33 cellular contexts compared by ENCODE assay signal in the genomic region with DNA sequence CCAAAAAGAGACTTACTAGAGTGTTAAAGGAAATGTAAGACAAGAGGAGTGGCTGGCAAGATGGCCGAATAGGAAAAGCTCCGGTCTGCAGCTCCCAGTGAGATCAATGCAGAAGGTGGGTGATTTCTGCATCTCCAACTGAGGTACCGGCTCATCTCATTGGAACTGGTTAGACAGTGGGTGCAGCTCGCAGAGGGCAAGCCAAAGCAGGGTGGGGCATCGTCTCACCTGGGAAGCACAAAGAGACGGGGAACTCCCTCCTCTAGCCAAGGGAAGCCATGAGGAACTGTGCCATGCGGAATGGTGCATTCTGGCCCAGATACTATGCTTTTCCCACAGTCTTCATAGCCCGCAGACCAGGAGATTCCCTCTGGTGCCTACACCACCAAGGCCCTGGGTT.
"Had no signal": no experiment of that assay in that cellular context is flagged by ENCODE, and none has a peak within 500 bp of the region (broad histone marks: within the 10 kb centered on the region; RNA-seq: fewer than 3 reads in every experiment).

No MANE protein-coding gene starts in this region.

- H3K36me3 ChIP-seq: adrenal gland, colonic mucosa, gastrocnemius medialis, heart left ventricle, WERI-Rb-1 had no signal

- H2AFZ ChIP-seq: hepatocyte had no signal

- H3K36me3 Mint-ChIP-seq: activated CD4-positive, alpha-beta memory T cell treated with anti-CD3 and anti-CD28 coated beads for 36 hours; activated CD8-positive, alpha-beta memory T cell treated with anti-CD3 and anti-CD28 coated beads, Interleukin-2, amount 10 ng/mL, durations not matched to agents 7 days and 5 days; activated naive CD4-positive, alpha-beta T cell treated with anti-CD3 and anti-CD28 coated beads, Interleukin-2, amount 50 U/mL, for 24 hours; activated naive CD8-positive, alpha-beta T cell treated with anti-CD3 and anti-CD28 coated beads for 36 hours had no signal

- H3K27ac ChIP-seq: adrenal gland, colonic mucosa, epithelial cell of prostate, foreskin keratinocyte, gastrocnemius medialis, WERI-Rb-1 had no signal

- H3K4me3 ChIP-seq: adrenal gland, body of pancreas, colonic mucosa, gastrocnemius medialis, heart left ventricle, hepatocyte had no signal

- H3K27ac Mint-ChIP-seq: activated B cell treated with CpG ODN at 0.5 μM for 24 hours; activated CD4-positive, alpha-beta memory T cell treated with anti-CD3 and anti-CD28 coated beads for 36 hours; activated CD4-positive, alpha-beta T cell treated with anti-CD3 and anti-CD28 coated beads, Interleukin-2, amount 10 ng/mL, durations not matched to agents 24 days and 14 days; activated CD8-positive, alpha-beta memory T cell treated with anti-CD3 and anti-CD28 coated beads, Interleukin-2, amount 10 ng/mL, durations not matched to agents 7 days and 5 days; activated CD8-positive, alpha-beta T cell treated with anti-CD3 and anti-CD28 coated beads, Interleukin-2, amount 10 ng/mL, durations not matched to agents 7 days and 5 days; activated naive CD4-positive, alpha-beta T cell treated with anti-CD3 and anti-CD28 coated beads for 36 hours; activated naive CD4-positive, alpha-beta T cell treated with anti-CD3 and anti-CD28 coated beads, Interleukin-2, amount 50 U/mL, for 24 hours; activated naive CD8-positive, alpha-beta T cell treated with anti-CD3 and anti-CD28 coated beads for 36 hours; activated naive CD8-positive, alpha-beta T cell treated with anti-CD3 and anti-CD28 coated beads, Interleukin-2, amount 50 U/mL, for 24 hours; activated T-helper 1 cell treated with anti-CD3 and anti-CD28 coated beads, Interleukin-12 subunit alpha, Interleukin-12 subunit beta, Interleukin-2, Interleukin-4 antibody, amounts not matched to agents 30 ng/mL and 10 ng/mL and 1 ng/mL, durations not matched to agents 14 hours and 24 hours and 36 hours; activated T-helper 2 cell treated with anti-CD3 and anti-CD28 coated beads, Interferon-gamma antibody, Interleukin-2, Interleukin-4, amounts not matched to agents 10 μg/mL and 5 μg/mL and 100 μg/mL, durations not matched to agents 14 hours and 24 hours and 36 hours; T-helper 17 cell; T-helper 2 cell treated with Interferon-gamma antibody and Interleukin-4, amounts not matched to agents 5 μg/mL and 100 μg/mL, for 36 hours had no signal

- H3K4me1 ChIP-seq: colonic mucosa, foreskin keratinocyte, gastrocnemius medialis had no signal

- H3K9me3 ChIP-seq: adrenal gland, body of pancreas, colonic mucosa, gastrocnemius medialis had no signal

- DNase-seq: activated B cell treated with CpG ODN at 0.5 μM for 24 hours; activated CD4-positive, alpha-beta memory T cell treated with anti-CD3 and anti-CD28 coated beads for 36 hours; activated CD4-positive, alpha-beta T cell treated with anti-CD3 and anti-CD28 coated beads, Interleukin-2, amount 10 ng/mL, durations not matched to agents 24 days and 14 days; activated CD8-positive, alpha-beta memory T cell treated with anti-CD3 and anti-CD28 coated beads, Interleukin-2, amount 10 ng/mL, durations not matched to agents 7 days and 5 days; activated CD8-positive, alpha-beta memory T cell treated with anti-CD3 and anti-CD28 coated beads, Interleukin-2, amount 50 U/mL, for 4 hours; activated CD8-positive, alpha-beta T cell treated with anti-CD3 and anti-CD28 coated beads, Interleukin-2, amount 10 ng/mL, durations not matched to agents 7 days and 5 days; activated effector memory CD4-positive, alpha-beta T cell treated with anti-CD3 and anti-CD28 coated beads, Interleukin-2, amount 50 U/mL, for 16 hours; activated naive CD4-positive, alpha-beta T cell treated with anti-CD3 and anti-CD28 coated beads for 36 hours; activated naive CD8-positive, alpha-beta T cell treated with anti-CD3 and anti-CD28 coated beads for 36 hours; activated naive CD8-positive, alpha-beta T cell treated with anti-CD3 and anti-CD28 coated beads, Interleukin-2, amount 50 U/mL, for 24 hours; activated T-cell treated with anti-CD3 and anti-CD28 coated beads, Interleukin-2, amount 50 U/mL, for 1 hour; activated T-cell treated with anti-CD3 and anti-CD28 coated beads, Interleukin-2, amount 50 U/mL, for 48 hours; adrenal gland; amygdala; aorta; body of pancreas; caudate nucleus; effector CD8-positive, alpha-beta T cell; foreskin keratinocyte; gastrocnemius medialis; glutamatergic neuron; heart left ventricle; T-helper 17 cell; T1000; WERI-Rb-1 had no signal

- H3K9me3 Mint-ChIP-seq: activated B cell treated with CpG ODN at 0.5 μM for 24 hours; activated CD4-positive, alpha-beta memory T cell treated with anti-CD3 and anti-CD28 coated beads for 36 hours; activated CD4-positive, alpha-beta T cell treated with anti-CD3 and anti-CD28 coated beads, Interleukin-2, amount 10 ng/mL, durations not matched to agents 24 days and 14 days; activated naive CD4-positive, alpha-beta T cell treated with anti-CD3 and anti-CD28 coated beads for 36 hours; activated naive CD4-positive, alpha-beta T cell treated with anti-CD3 and anti-CD28 coated beads, Interleukin-2, amount 50 U/mL, for 24 hours; activated naive CD8-positive, alpha-beta T cell treated with anti-CD3 and anti-CD28 coated beads for 36 hours; activated naive CD8-positive, alpha-beta T cell treated with anti-CD3 and anti-CD28 coated beads, Interleukin-2, amount 50 U/mL, for 24 hours; activated T-helper 1 cell treated with anti-CD3 and anti-CD28 coated beads, Interleukin-12 subunit alpha, Interleukin-12 subunit beta, Interleukin-2, Interleukin-4 antibody, amounts not matched to agents 30 ng/mL and 10 ng/mL and 1 ng/mL, durations not matched to agents 14 hours and 24 hours and 36 hours; activated T-helper 2 cell treated with anti-CD3 and anti-CD28 coated beads, Interferon-gamma antibody, Interleukin-2, Interleukin-4, amounts not matched to agents 10 μg/mL and 5 μg/mL and 100 μg/mL, durations not matched to agents 14 hours and 24 hours and 36 hours; T-helper 2 cell treated with Interferon-gamma antibody and Interleukin-4, amounts not matched to agents 5 μg/mL and 100 μg/mL, for 36 hours had no signal

- H3K4me3 Mint-ChIP-seq: activated B cell treated with CpG ODN at 0.5 μM for 24 hours; activated CD4-positive, alpha-beta memory T cell treated with anti-CD3 and anti-CD28 coated beads for 36 hours; activated CD4-positive, alpha-beta T cell treated with anti-CD3 and anti-CD28 coated beads, Interleukin-2, amount 10 ng/mL, durations not matched to agents 24 days and 14 days; activated CD8-positive, alpha-beta memory T cell treated with anti-CD3 and anti-CD28 coated beads, Interleukin-2, amount 10 ng/mL, durations not matched to agents 7 days and 5 days; activated CD8-positive, alpha-beta T cell treated with anti-CD3 and anti-CD28 coated beads, Interleukin-2, amount 10 ng/mL, durations not matched to agents 7 days and 5 days; activated naive CD4-positive, alpha-beta T cell treated with anti-CD3 and anti-CD28 coated beads for 36 hours; activated naive CD4-positive, alpha-beta T cell treated with anti-CD3 and anti-CD28 coated beads, Interleukin-2, amount 50 U/mL, for 24 hours; activated naive CD8-positive, alpha-beta T cell treated with anti-CD3 and anti-CD28 coated beads for 36 hours; activated naive CD8-positive, alpha-beta T cell treated with anti-CD3 and anti-CD28 coated beads, Interleukin-2, amount 50 U/mL, for 24 hours; activated T-helper 1 cell treated with anti-CD3 and anti-CD28 coated beads, Interleukin-12 subunit alpha, Interleukin-12 subunit beta, Interleukin-2, Interleukin-4 antibody, amounts not matched to agents 30 ng/mL and 10 ng/mL and 1 ng/mL, durations not matched to agents 14 hours and 24 hours and 36 hours; T-helper 17 cell; T-helper 2 cell treated with Interferon-gamma antibody and Interleukin-4, amounts not matched to agents 5 μg/mL and 100 μg/mL, for 36 hours had no signal

- H3K4me2 ChIP-seq: hepatocyte had no signal

- H3K27me3 ChIP-seq: adrenal gland, body of pancreas, colonic mucosa, gastrocnemius medialis, heart left ventricle, hepatocyte had no signal

- ATAC-seq: activated CD4-positive, CD25-positive, alpha-beta regulatory T cell treated with anti-CD3 and anti-CD28 coated beads, Interleukin-2, amount 50 U/mL, for 24 hours; activated CD8-positive, alpha-beta memory T cell treated with anti-CD3 and anti-CD28 coated beads, Interleukin-2, amount 10 ng/mL, durations not matched to agents 7 days and 5 days; activated CD8-positive, alpha-beta T cell treated with anti-CD3 and anti-CD28 coated beads, Interleukin-2, amount 10 ng/mL, durations not matched to agents 7 days and 5 days; activated naive CD8-positive, alpha-beta T cell treated with anti-CD3 and anti-CD28 coated beads, Interleukin-2, amount 50 U/mL, for 24 hours; body of pancreas; foreskin keratinocyte; gastrocnemius medialis; heart left ventricle; T-helper 17 cell had no signal

- H3K4me1 Mint-ChIP-seq: activated B cell treated with CpG ODN at 0.5 μM for 24 hours; activated CD4-positive, alpha-beta T cell treated with anti-CD3 and anti-CD28 coated beads, Interleukin-2, amount 10 ng/mL, durations not matched to agents 24 days and 14 days; activated CD8-positive, alpha-beta memory T cell treated with anti-CD3 and anti-CD28 coated beads, Interleukin-2, amount 10 ng/mL, durations not matched to agents 7 days and 5 days; activated naive CD4-positive, alpha-beta T cell treated with anti-CD3 and anti-CD28 coated beads, Interleukin-2, amount 50 U/mL, for 24 hours; activated naive CD8-positive, alpha-beta T cell treated with anti-CD3 and anti-CD28 coated beads for 36 hours; activated naive CD8-positive, alpha-beta T cell treated with anti-CD3 and anti-CD28 coated beads, Interleukin-2, amount 50 U/mL, for 24 hours; T-helper 17 cell had no signal

- H3K79me2 ChIP-seq: hepatocyte had no signal
